20 cellular contexts compared by ENCODE assay signal in the genomic region with DNA sequence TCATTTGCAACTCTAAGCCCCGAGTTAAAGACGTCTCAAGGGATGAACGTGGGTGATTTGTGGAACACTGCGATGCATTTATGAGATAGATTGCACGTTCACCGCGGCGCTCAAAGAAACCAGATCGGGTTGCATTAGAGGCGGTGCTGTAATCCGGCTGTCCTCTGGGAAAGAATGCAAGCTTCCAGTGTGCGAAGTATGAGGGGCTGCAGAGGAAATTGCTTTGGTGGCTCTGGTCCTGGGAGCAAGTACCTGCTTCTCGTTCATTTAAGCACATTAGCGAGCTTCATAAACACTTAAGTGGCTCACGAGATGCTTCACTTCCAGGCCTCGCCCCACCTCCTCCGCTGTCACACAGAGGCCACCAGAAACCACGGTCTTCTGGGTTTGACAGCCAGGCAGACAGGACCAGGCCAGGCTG.
DNase-seq lines count a peak whose midpoint lies in the region; ATAC-seq and TF ChIP-seq lines count a peak whose summit lies in the region.
"Had no signal": no experiment of that assay in that cellular context is flagged by ENCODE, and none has a peak within 500 bp of the region (broad histone marks: within the 10 kb centered on the region; RNA-seq: fewer than 3 reads in every experiment).

No MANE protein-coding gene starts in this region.

- H3K4me3 ChIP-seq in RWPE2 (ENCODE audit: severe bottlenecking): no peak overlapping the region
- H3K4me3 ChIP-seq: left lung, skin epidermis had no signal

- H3K27ac Mint-ChIP-seq in type B pancreatic cell: no peak overlapping the region
- H3K27ac Mint-ChIP-seq: activated B cell treated with CpG ODN at 0.5 μM for 24 hours; activated naive CD8-positive, alpha-beta T cell treated with anti-CD3 and anti-CD28 coated beads, Interleukin-2, amount 10 ng/mL, durations not matched to agents 7 days and 5 days; CD14-positive monocyte; T-helper 17 cell had no signal

- peaks cover 42% of the 10 kb centered on the region for H3K4me1 Mint-ChIP-seq in type B pancreatic cell (ENCODE audit: unreplicated experiment)
- H3K4me1 Mint-ChIP-seq: activated B cell treated with CpG ODN at 0.5 μM for 24 hours; activated naive CD8-positive, alpha-beta T cell treated with anti-CD3 and anti-CD28 coated beads, Interleukin-2, amount 10 ng/mL, durations not matched to agents 7 days and 5 days; T-helper 17 cell had no signal

- no peaks in the 10 kb centered on the region for H3K9me3 ChIP-seq in RWPE2 (ENCODE audit: severe bottlenecking)

- no peaks in the 10 kb centered on the region for H3K9me3 Mint-ChIP-seq in type B pancreatic cell
- H3K9me3 Mint-ChIP-seq: activated naive CD8-positive, alpha-beta T cell treated with anti-CD3 and anti-CD28 coated beads, Interleukin-2, amount 10 ng/mL, durations not matched to agents 7 days and 5 days had no signal

- H3K36me3 ChIP-seq in RWPE2 (ENCODE audit: low read depth): peaks cover 4% of the 10 kb centered on the region; the same call in 1 of the 2 replicates
- H3K36me3 ChIP-seq: left lung had no signal

- ATAC-seq in RWPE2 (ENCODE audit: low read depth): no peak
- ATAC-seq in HG03378 (IDR thresholded peaks at IDR 0.05; ENCODE audit: unreplicated experiment): no peak
- ATAC-seq in GM19467 (IDR thresholded peaks at IDR 0.05; ENCODE audit: unreplicated experiment): no peak
- ATAC-seq: left lung, T-helper 17 cell had no signal

- H3K4me3 Mint-ChIP-seq in type B pancreatic cell: peak overlapping the region; percentile 27
- H3K4me3 Mint-ChIP-seq: activated B cell treated with CpG ODN at 0.5 μM for 24 hours; activated naive CD8-positive, alpha-beta T cell treated with anti-CD3 and anti-CD28 coated beads, Interleukin-2, amount 10 ng/mL, durations not matched to agents 7 days and 5 days; CD14-positive monocyte; T-helper 17 cell had no signal

- TF ChIP-seq CTCF in RWPE2 (IDR thresholded peaks at IDR 0.05; ENCODE audit: poor library complexity, severe bottlenecking): no peak
- no peak for TF ChIP-seq CTCF in type B pancreatic cell (conservative IDR thresholded peaks at IDR 0.05)

- H3K4me1 ChIP-seq in RWPE2 (ENCODE audit: insufficient read depth, poor library complexity, severe bottlenecking): peaks cover 37% of the 10 kb centered on the region
- H3K4me1 ChIP-seq: left lung had no signal

- H3K27me3 Mint-ChIP-seq in type B pancreatic cell: peaks cover 42% of the 10 kb centered on the region
- H3K27me3 Mint-ChIP-seq: activated B cell treated with CpG ODN at 0.5 μM for 24 hours had no signal

- H3K27me3 ChIP-seq in RWPE2 (ENCODE audit: insufficient read depth, poor library complexity, severe bottlenecking): no peaks in the 10 kb centered on the region

- DNase-seq in activated effector memory CD4-positive, alpha-beta T cell treated with anti-CD3 and anti-CD28 coated beads, Interleukin-2, amount 50 U/mL, for 16 hours: peak; percentile 58
- no peak for DNase-seq in activated effector memory CD4-positive, alpha-beta T cell treated with Interleukin-2 at 50 U/mL for 16 hours
- DNase-seq in RWPE2 (ENCODE audit: low spot score): peak; percentile 73
- DNase-seq in iris pigment epithelial cell (ENCODE audit: low read depth): peak; percentile 12
- no peak for DNase-seq in type B pancreatic cell (ENCODE audit: extremely low spot score, unreplicated experiment)
- no peak for DNase-seq in pons (ENCODE audit: low spot score)
- DNase-seq: activated B cell treated with CpG ODN at 0.5 μM for 24 hours; activated naive CD8-positive, alpha-beta T cell treated with anti-CD3 and anti-CD28 coated beads, Interleukin-2, amount 10 ng/mL, durations not matched to agents 7 days and 5 days; dermis blood vessel endothelial cell; erythroblast; left lung; MM.1S; NCI-H510A; Right ventricle myocardium superior; stimulated activated CD4-positive, alpha-beta T cell treated with anti-CD3 and anti-CD28 coated beads, Interleukin-4, amount 100 ng/mL, for 4 hours; T-helper 17 cell had no signal

- H3K27ac ChIP-seq in RWPE2 (ENCODE audit: poor library complexity, severe bottlenecking): no peak overlapping the region
- H3K27ac ChIP-seq: left lung, skin epidermis had no signal

- no peaks in the 10 kb centered on the region for H3K36me3 Mint-ChIP-seq in type B pancreatic cell
- H3K36me3 Mint-ChIP-seq: activated naive CD8-positive, alpha-beta T cell treated with anti-CD3 and anti-CD28 coated beads, Interleukin-2, amount 10 ng/mL, durations not matched to agents 7 days and 5 days; CD14-positive monocyte had no signal

Comparison
In these comparisons a context has a peak if more than half of its experiments do, and no peak if none do; other contexts are left out.
1. DNase-seq: peak in activated effector memory CD4-positive, alpha-beta T cell treated with anti-CD3 and anti-CD28 coated beads, Interleukin-2, amount 50 U/mL, for 16 hours (single experiment), RWPE2 (single experiment) and iris pigment epithelial cell (single experiment); none in activated effector memory CD4-positive, alpha-beta T cell treated with Interleukin-2 at 50 U/mL for 16 hours (single experiment), type B pancreatic cell (single experiment) and pons (single experiment).